In the genomic region with DNA sequence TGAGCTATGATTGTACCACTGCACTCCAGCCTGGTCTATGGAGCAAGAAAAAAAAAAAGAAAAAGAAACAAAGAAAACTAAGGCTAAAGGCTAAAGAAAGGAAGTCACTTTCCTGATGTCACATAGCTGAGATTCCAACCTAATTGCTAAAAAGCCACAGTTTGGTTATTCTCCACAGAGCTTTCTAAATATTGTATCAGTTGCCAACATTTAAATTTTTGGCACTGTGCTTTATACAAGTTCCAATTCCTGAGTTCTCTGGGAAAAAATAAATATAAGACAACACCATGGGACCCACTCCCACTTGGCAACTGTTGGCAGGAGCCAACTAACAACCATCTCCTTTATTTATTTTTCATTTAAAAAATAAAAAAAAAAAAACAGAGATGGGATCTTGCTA, we compare ENCODE assay signal across 13 cellular contexts. TPM values are rescaled to one million over a fixed set of nuclear protein-coding genes. Genes with fewer than 3 reads are reported as not detected.
A peak's percentile ranks its signal among the peaks of the same experiment; 100 is the strongest.
DNase-seq lines count a peak whose midpoint lies in the region; ATAC-seq, FAIRE-seq and TF ChIP-seq lines count a peak whose summit lies in the region.
"Had no signal": no experiment of that assay in that cellular context is flagged by ENCODE, and none has a peak within 500 bp of the region (broad histone marks: within the 10 kb centered on the region; RNA-seq: fewer than 3 reads in every experiment).

No MANE protein-coding gene starts in this region.

- no peak overlapping the region for H3K4me3 Mint-ChIP-seq in astrocyte (ENCODE audit: unreplicated experiment)

- no peak overlapping the region for H3K4me2 ChIP-seq in astrocyte (ENCODE audit: low read length)

- no peak overlapping the region for H3K9ac ChIP-seq in astrocyte (ENCODE audit: low read length)

- no peaks in the 10 kb centered on the region for H3K27me3 ChIP-seq in astrocyte (ENCODE audit: insufficient read depth, low read length)
- H3K27me3 ChIP-seq in upper lobe of right lung: no peaks in the 10 kb centered on the region

- H3K9me3 ChIP-seq in astrocyte (ENCODE audit: insufficient read depth, low read depth, low read length): no peaks in the 10 kb centered on the region
- H3K9me3 ChIP-seq in upper lobe of right lung: no peaks in the 10 kb centered on the region

- H3K27ac Mint-ChIP-seq in astrocyte (ENCODE audit: unreplicated experiment): no peak overlapping the region
- H3K27ac Mint-ChIP-seq: activated CD8-positive, alpha-beta T cell treated with anti-CD3 and anti-CD28 coated beads, Interleukin-2, amount 10 ng/mL, durations not matched to agents 7 days and 5 days had no signal

- peaks cover 2% of the 10 kb centered on the region for H3K9me3 Mint-ChIP-seq in astrocyte (ENCODE audit: unreplicated experiment)
- H3K9me3 Mint-ChIP-seq: IgD-negative memory B cell, T-cell had no signal

- peak; percentile 78 for FAIRE-seq in astrocyte (lab: Jason Lieb, UNC)

- peaks cover 7% of the 10 kb centered on the region for H3K4me1 ChIP-seq in astrocyte (ENCODE audit: insufficient read depth, low read length)
- H3K4me1 ChIP-seq in upper lobe of right lung: peaks cover 14% of the 10 kb centered on the region

- H3K4me3 ChIP-seq in astrocyte (ENCODE audit: insufficient read depth, low read depth, low read length) (no peak overlapping the region), upper lobe of right lung (no peak overlapping the region)

- no peaks in the 10 kb centered on the region for H4K20me1 ChIP-seq in astrocyte (ENCODE audit: insufficient read depth, low read length)

- H2AFZ ChIP-seq in astrocyte (ENCODE audit: low read depth, low read length): no peak overlapping the region

- no peaks in the 10 kb centered on the region for H3K4me1 Mint-ChIP-seq in astrocyte (ENCODE audit: low read depth, unreplicated experiment)

- H3K27me3 Mint-ChIP-seq in astrocyte (ENCODE audit: low read depth, unreplicated experiment): peaks cover 3% of the 10 kb centered on the region
- H3K27me3 Mint-ChIP-seq: activated naive CD4-positive, alpha-beta T cell treated with anti-CD3 and anti-CD28 coated beads, Interleukin-2, amount 50 U/mL, for 24 hours; IgD-negative memory B cell; T-cell had no signal

- TF ChIP-seq CTCF in astrocyte (IDR thresholded peaks at IDR 0.05; ENCODE audit: insufficient read depth, low read depth, low read length) (no peak), upper lobe of right lung (IDR thresholded peaks at IDR 0.05) (no peak)

- H3K36me3 ChIP-seq in astrocyte (ENCODE audit: insufficient read depth, low read length): no peaks in the 10 kb centered on the region
- no peaks in the 10 kb centered on the region for H3K36me3 ChIP-seq in upper lobe of right lung

- DNase-seq in GM04504 (ENCODE audit: low read depth): peak; percentile 77
- peak; percentile 85 for DNase-seq in astrocyte (ENCODE audit: low read depth)
- DNase-seq in hepatic stellate cell (ENCODE audit: low spot score): peak; percentile 81
- no peak for DNase-seq in upper lobe of right lung
- DNase-seq in SKM-1 treated with dmso at 0.1 percent for 144 hours (lab: John Stamatoyannopoulos, UW; ENCODE audit: unreplicated experiment): no peak
- no peak for DNase-seq in SIG-M5 treated with dmso at 0.1 percent for 504 hours (lab: John Stamatoyannopoulos, UW; ENCODE audit: unreplicated experiment)
- DNase-seq: activated CD8-positive, alpha-beta T cell treated with anti-CD3 and anti-CD28 coated beads, Interleukin-2, amount 10 ng/mL, durations not matched to agents 7 days and 5 days; DND-41; NCI-H2081 treated with DMSO at 0.1 percent for 48 hours; T-cell had no signal

- intact Hi-C loops in upper lobe of right lung (cut with DNase I): no loop called here

- no peak for ATAC-seq in upper lobe of right lung
- no peak for ATAC-seq in HG03571 (IDR thresholded peaks at IDR 0.05; ENCODE audit: unreplicated experiment)
- ATAC-seq: activated CD8-positive, alpha-beta T cell treated with anti-CD3 and anti-CD28 coated beads, Interleukin-2, amount 10 ng/mL, durations not matched to agents 7 days and 5 days; T-cell had no signal

- no peaks in the 10 kb centered on the region for H3K79me2 ChIP-seq in astrocyte (ENCODE audit: insufficient read depth, low read length)

- peaks cover 14% of the 10 kb centered on the region for H3K36me3 Mint-ChIP-seq in astrocyte (ENCODE audit: low read depth, unreplicated experiment)

- H3K27ac ChIP-seq in astrocyte (ENCODE audit: low read depth, low read length) (no peak overlapping the region), upper lobe of right lung (peak overlapping the region; percentile 77)

RNA-seq across cellular contexts. Expression of a gene that starts 11.2 kb away (rescaled TPM):
- total RNA-seq in astrocyte (0.22 and 0.54 TPM in 2 replicates), upper lobe of right lung (0.75 TPM)

RNA-seq across cellular contexts. Expression of a gene that starts 27.9 kb away (rescaled TPM):
- total RNA-seq in astrocyte (13.4 and 14.0 TPM in 2 replicates), upper lobe of right lung (9.1 TPM)

RNA-seq across cellular contexts. Expression of a gene that starts 50.4 kb away (rescaled TPM):
- total RNA-seq in astrocyte: 43.7 and 50.7 TPM in 2 replicates
- total RNA-seq in upper lobe of right lung: 34.6 TPM

RNA-seq across cellular contexts. Expression of a gene that starts 56.4 kb away (rescaled TPM):
- total RNA-seq in astrocyte (1.3 and 1.4 TPM in 2 replicates), upper lobe of right lung (2.3 TPM)

Comparison
In these comparisons a context has a peak if more than half of its experiments do, and no peak if none do; other contexts are left out.
1. DNase-seq: peak in GM04504 (single experiment), astrocyte (single experiment) and hepatic stellate cell (single experiment); none in upper lobe of right lung (single experiment), SKM-1 treated with dmso at 0.1 percent for 144 hours (single experiment) and SIG-M5 treated with dmso at 0.1 percent for 504 hours (single experiment).